1 cellular context compared by ENCODE assay signal in the genomic region with DNA sequence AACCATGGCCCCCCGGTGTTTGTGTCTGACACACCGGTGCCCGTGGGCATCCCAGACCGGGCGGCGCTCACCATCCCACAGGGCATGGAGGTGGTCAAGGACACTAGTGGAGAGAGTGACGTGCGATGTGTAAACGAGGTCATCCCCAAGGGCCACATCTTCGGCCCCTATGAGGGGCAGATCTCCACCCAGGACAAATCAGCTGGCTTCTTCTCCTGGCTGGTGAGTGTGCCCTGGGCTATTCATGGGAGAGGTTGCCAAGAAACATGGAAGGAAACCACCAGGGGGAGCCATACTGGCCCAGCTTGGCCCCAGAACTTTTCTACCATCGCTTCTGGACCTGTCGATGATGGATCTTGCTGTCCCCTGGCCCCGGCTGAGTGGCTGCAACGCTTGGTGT.
TF ChIP-seq lines count a peak whose summit lies in the region.

No MANE protein-coding gene starts in this region.

TF ChIP-seq in H1, 55 proteins besides CTCF, POLR2A, EP300 and RAD21 (continued from another document):
- TF ChIP-seq GABPA (IDR thresholded peaks at IDR 0.05; ENCODE audit: borderline replicate concordance, insufficient read depth, low read length) = 0 out of 2 replicates have a peak, but pooled peaks have one; percentile 20
